In genomic region chr4:69731261-69731660, GRCh38 we compare ENCODE assay signal across 22 cellular contexts. TPM values are rescaled to one million over a fixed set of nuclear protein-coding genes. Genes with fewer than 3 reads are reported as not detected.
"Had no signal": no experiment of that assay in that cellular context is flagged by ENCODE, and none has a peak within 500 bp of the region (broad histone marks: within the 10 kb centered on the region; RNA-seq: fewer than 3 reads in every experiment).

No MANE protein-coding gene starts in this region.

- H3K4me2 ChIP-seq: neural progenitor cell had no signal

- DNase-seq: activated CD4-positive, alpha-beta memory T cell treated with anti-CD3 and anti-CD28 coated beads for 36 hours; activated CD4-positive, alpha-beta T cell treated with anti-CD3 and anti-CD28 coated beads for 4 hours; activated CD8-positive, alpha-beta memory T cell treated with anti-CD3 and anti-CD28 coated beads, Interleukin-2, amount 10 ng/mL, durations not matched to agents 7 days and 5 days; activated naive CD4-positive, alpha-beta T cell; activated naive CD8-positive, alpha-beta T cell treated with anti-CD3 and anti-CD28 coated beads for 36 hours; amygdala; body of pancreas; central memory CD4-positive, alpha-beta T cell; colonic mucosa; kidney glomerular epithelial cell; left ventricle myocardium inferior; mammary epithelial cell; psoas muscle; right cardiac atrium; small intestine; stimulated activated CD4-positive, alpha-beta T cell treated with anti-CD3 and anti-CD28 coated beads, Interleukin-15, amount 100 ng/mL, for 24 hours; stimulated activated CD4-positive, alpha-beta T cell treated with anti-CD3 and anti-CD28 coated beads, Interleukin-4, amount 100 ng/mL, for 1 hour; stimulated activated naive CD8-positive, alpha-beta T cell treated with anti-CD3 and anti-CD28 coated beads, Interleukin-15, amount 100 ng/mL, for 72 hours; T-cell had no signal

- ATAC-seq: activated CD8-positive, alpha-beta memory T cell treated with anti-CD3 and anti-CD28 coated beads, Interleukin-2, amount 10 ng/mL, durations not matched to agents 7 days and 5 days; body of pancreas; psoas muscle; right cardiac atrium; stimulated activated naive CD8-positive, alpha-beta T cell treated with anti-CD3 and anti-CD28 coated beads, Interleukin-15, amount 100 ng/mL, for 72 hours; T-cell; WTC11 had no signal

- H3K9me3 ChIP-seq: body of pancreas, colonic mucosa, left ventricle myocardium inferior, psoas muscle had no signal

- H3K36me3 ChIP-seq: colonic mucosa, left ventricle myocardium inferior, neural progenitor cell had no signal

- H3K27ac ChIP-seq: body of pancreas, colonic mucosa, left ventricle myocardium inferior, neural progenitor cell, psoas muscle had no signal

- H3K4me3 ChIP-seq: body of pancreas, colonic mucosa, left ventricle myocardium inferior, neural progenitor cell, psoas muscle had no signal

- H3K27me3 ChIP-seq: body of pancreas, colonic mucosa, neural progenitor cell had no signal

- H2AFZ ChIP-seq: neural progenitor cell had no signal

- H3K9ac ChIP-seq: neural progenitor cell had no signal

- H3K4me1 ChIP-seq: body of pancreas, colonic mucosa, left ventricle myocardium inferior, neural progenitor cell, psoas muscle had no signal

RNA-seq across cellular contexts. Expression of gene SULT1B1, which starts 29.2 kb away (rescaled TPM):
- total RNA-seq: osteoblast had no signal
